ENCODE assay signal across 13 cellular contexts in the genomic region with DNA sequence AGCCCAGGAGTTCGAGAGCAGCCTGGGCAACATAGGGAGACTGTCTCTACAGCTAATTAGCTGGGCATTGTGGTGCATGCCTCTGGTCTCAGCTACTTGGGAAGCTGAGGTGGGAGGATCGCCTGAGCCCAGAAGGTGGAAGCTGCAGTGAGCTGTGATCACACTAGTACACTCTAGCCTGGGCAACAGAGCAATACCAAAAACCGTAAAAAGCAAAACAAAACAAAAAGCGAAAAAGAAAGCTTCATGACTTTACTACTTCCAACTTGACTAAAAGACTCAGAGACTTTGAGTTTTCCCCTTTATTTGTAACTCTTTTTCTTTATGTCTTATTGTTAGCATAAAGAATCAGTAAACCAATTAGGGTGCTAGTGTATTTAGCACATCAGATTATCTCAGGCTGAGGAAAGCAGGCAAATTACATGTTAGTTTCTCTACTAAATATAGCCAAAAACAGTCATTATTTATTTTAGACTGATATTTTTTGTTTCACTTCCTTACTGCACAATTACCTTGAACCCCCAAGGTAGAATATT. TPM values are rescaled to one million over a fixed set of nuclear protein-coding genes. Genes with fewer than 3 reads are reported as not detected.
DNase-seq lines count a peak whose midpoint lies in the region; ATAC-seq and TF ChIP-seq lines count a peak whose summit lies in the region.
"Had no signal": no experiment of that assay in that cellular context is flagged by ENCODE, and none has a peak within 500 bp of the region (broad histone marks: within the 10 kb centered on the region; RNA-seq: fewer than 3 reads in every experiment).

No MANE protein-coding gene starts in this region.

- TF ChIP-seq CTCF in endodermal cell (conservative IDR thresholded peaks at IDR 0.05) (no peak), tibial artery (IDR thresholded peaks at IDR 0.05) (no peak), upper lobe of right lung (IDR thresholded peaks at IDR 0.05) (no peak)

- H3K4me1 Mint-ChIP-seq in endodermal cell: peaks cover 6% of the 10 kb centered on the region

- peak overlapping the region; percentile 21 for H3K27ac Mint-ChIP-seq in endodermal cell
- H3K27ac Mint-ChIP-seq: activated naive CD8-positive, alpha-beta T cell; nephron; WTC11 had no signal

- intact Hi-C loops in tibial artery (cut with DNase I; ENCODE audit: low total_unique reads): no loop called here
- intact Hi-C loops in upper lobe of right lung (cut with DNase I): no loop called here

- H3K9me3 ChIP-seq in endodermal cell (ENCODE audit: control insufficient read depth, low read length) (no peaks in the 10 kb centered on the region), tibial artery (no peaks in the 10 kb centered on the region), upper lobe of right lung (no peaks in the 10 kb centered on the region)

- no peaks in the 10 kb centered on the region for H3K27me3 ChIP-seq in endodermal cell (ENCODE audit: control insufficient read depth, insufficient read depth, low read length, poor library complexity, severe bottlenecking)
- no peaks in the 10 kb centered on the region for H3K27me3 ChIP-seq in tibial artery
- no peaks in the 10 kb centered on the region for H3K27me3 ChIP-seq in upper lobe of right lung

- no peak overlapping the region for H3K9ac ChIP-seq in endodermal cell (ENCODE audit: extremely low read depth, low read length, poor library complexity, severe bottlenecking)

- DNase-seq in endodermal cell: no peak
- DNase-seq in tibial artery: no peak
- no peak for DNase-seq in upper lobe of right lung
- DNase-seq in DMS 273 treated with DMSO at 0.1 percent for 48 hours (lab: John Stamatoyannopoulos, UW): no peak
- DNase-seq: DMS79 treated with DMSO at 0.1 percent for 48 hours, NCI-H1417 treated with DMSO at 0.1 percent for 48 hours had no signal

- H3K4me1 ChIP-seq in endodermal cell (ENCODE audit: control insufficient read depth, insufficient read depth, low read length): no peaks in the 10 kb centered on the region
- H3K4me1 ChIP-seq in tibial artery: peaks cover 0 to 21% (median 12%) of the 10 kb centered on the region in 4 donors
- H3K4me1 ChIP-seq in upper lobe of right lung: peaks cover 10% of the 10 kb centered on the region

- no peak overlapping the region for H3K4me3 ChIP-seq in endodermal cell (ENCODE audit: low read length)
- H3K4me3 ChIP-seq in tibial artery: no peak overlapping the region
- H3K4me3 ChIP-seq in upper lobe of right lung: no peak overlapping the region

- H3K4me3 Mint-ChIP-seq in endodermal cell: no peak overlapping the region
- H3K4me3 Mint-ChIP-seq: activated naive CD8-positive, alpha-beta T cell; nephron; WTC11 had no signal

- H3K36me3 Mint-ChIP-seq in endodermal cell (ENCODE audit: low read depth): peaks cover 29% of the 10 kb centered on the region
- H3K36me3 Mint-ChIP-seq: activated naive CD8-positive, alpha-beta T cell had no signal

- no peaks in the 10 kb centered on the region for H3K27me3 Mint-ChIP-seq in endodermal cell (ENCODE audit: insufficient read depth)
- H3K27me3 Mint-ChIP-seq: activated naive CD8-positive, alpha-beta T cell had no signal

- 85 to 97% methylated on average over 4 of the region's 4 CpGs for WGBS in endodermal cell (ENCODE audit: insufficient coverage in 1 of 2, insufficient read length in 1 of 2), 2 experiments

- H3K27ac ChIP-seq in endodermal cell (ENCODE audit: low read depth, low read length) (no peak overlapping the region), tibial artery (no peak overlapping the region), upper lobe of right lung (no peak overlapping the region)

- peaks cover 51% of the 10 kb centered on the region for H3K36me3 ChIP-seq in endodermal cell (ENCODE audit: control insufficient read depth, insufficient read depth, low read length)
- H3K36me3 ChIP-seq in tibial artery: peaks cover 4 to 46% (median 24%) of the 10 kb centered on the region in 3 donors
- H3K36me3 ChIP-seq in upper lobe of right lung: peaks cover 47% of the 10 kb centered on the region

- H3K9me3 Mint-ChIP-seq in endodermal cell: no peaks in the 10 kb centered on the region
- H3K9me3 Mint-ChIP-seq: nephron, WTC11 had no signal

- ATAC-seq in GM18868 (IDR thresholded peaks at IDR 0.05; ENCODE audit: unreplicated experiment) (peak; percentile 79), GM21515 (IDR thresholded peaks at IDR 0.05; ENCODE audit: unreplicated experiment) (peak; percentile 70), HG03103 (IDR thresholded peaks at IDR 0.05; ENCODE audit: low read depth, unreplicated experiment) (peak; percentile 62), upper lobe of right lung (no peak)
- ATAC-seq: Panc1, WTC11 had no signal

RNA-seq across cellular contexts. Expression of a gene that starts 5.4 kb away (rescaled TPM):
- total RNA-seq in endodermal cell: 10 to 100 TPM; 30.1 to 40.0 TPM
- polyA plus RNA-seq in endodermal cell (2013, experiment 1 of 2): 38.8 TPM
- 35.3 TPM for polyA plus RNA-seq in endodermal cell (2013, experiment 2 of 2)
- total RNA-seq in upper lobe of right lung: 19.1 TPM

RNA-seq across cellular contexts. Expression of a gene that starts 5.7 kb away (rescaled TPM):
- total RNA-seq in endodermal cell (10 to 100 TPM; 32.6 to 54.2 TPM), upper lobe of right lung (31.4 TPM)
- 49.8 TPM for polyA plus RNA-seq in endodermal cell (2013, experiment 1 of 2)
- 45.9 TPM for polyA plus RNA-seq in endodermal cell (2013, experiment 2 of 2)

RNA-seq across cellular contexts. Expression of a gene that starts 5.7 kb away (rescaled TPM):
- 10 to 100 TPM; 69.5 to 74.3 TPM for total RNA-seq in endodermal cell
- polyA plus RNA-seq in endodermal cell (2013, experiment 1 of 2): 72.4 TPM
- 67.6 TPM for polyA plus RNA-seq in endodermal cell (2013, experiment 2 of 2)
- 31.7 TPM for total RNA-seq in upper lobe of right lung

RNA-seq across cellular contexts. Expression of a gene that starts 39.9 kb away (rescaled TPM):
- 10 to 100 TPM; 30.5 to 38.0 TPM for total RNA-seq in endodermal cell
- 3.9 TPM for polyA plus RNA-seq in endodermal cell (2013, experiment 1 of 2)
- 4.1 TPM for polyA plus RNA-seq in endodermal cell (2013, experiment 2 of 2)
- total RNA-seq in upper lobe of right lung: 32.4 TPM

RNA-seq across cellular contexts. Expression of a gene that starts 42.4 kb away (rescaled TPM):
- 1 to 10 TPM in 1 of 2 donors, under 1 TPM in 1; 0.38 to 7.3 TPM for total RNA-seq in endodermal cell
- 4.6 TPM for polyA plus RNA-seq in endodermal cell (2013, experiment 1 of 2)
- polyA plus RNA-seq in endodermal cell (2013, experiment 2 of 2): 5.3 TPM
- total RNA-seq in upper lobe of right lung: 11.1 TPM
